In genomic region chr2:73947412-73948018, GRCh38 we compare ENCODE assay signal across 22 cellular contexts. TPM values are rescaled to one million over a fixed set of nuclear protein-coding genes. Genes with fewer than 3 reads are reported as not detected.
DNase-seq lines count a peak whose midpoint lies in the region; ATAC-seq, FAIRE-seq and TF ChIP-seq lines count a peak whose summit lies in the region.
"Had no signal": no experiment of that assay in that cellular context is flagged by ENCODE, and none has a peak within 500 bp of the region (broad histone marks: within the 10 kb centered on the region; RNA-seq: fewer than 3 reads in every experiment).

No MANE protein-coding gene starts in this region.

- no peak overlapping the region for H2AFZ ChIP-seq in astrocyte (ENCODE audit: low read depth, low read length)

- in situ Hi-C loops in G401 (cut with HindIII; ENCODE audit: low sequenced_read_pairs) = no loop called here

- H3K36me3 ChIP-seq in astrocyte (ENCODE audit: insufficient read depth, low read length) = peaks cover 25% of the 10 kb centered on the region
- H3K36me3 ChIP-seq in naive thymus-derived CD4-positive, alpha-beta T cell (ENCODE audit: control insufficient read depth in 2 of 3, insufficient read depth in 3 of 3, low read length in 3 of 3) = peaks cover 20 to 36% (median 26%) of the 10 kb centered on the region in 3 experiments

- H3K27me3 Mint-ChIP-seq in astrocyte (ENCODE audit: low read depth, unreplicated experiment) = no peaks in the 10 kb centered on the region
- H3K27me3 Mint-ChIP-seq in naive thymus-derived CD4-positive, alpha-beta T cell = no peaks in the 10 kb centered on the region
- H3K27me3 Mint-ChIP-seq: CD4-positive, alpha-beta memory T cell had no signal

- CTCF ChIA-PET in naive thymus-derived CD4-positive, alpha-beta T cell (lab: Charles Lee) = no interaction called here

- ATAC-seq in naive thymus-derived CD4-positive, alpha-beta T cell = no peak
- ATAC-seq: K562 had no signal

- POLR2A ChIA-PET in naive thymus-derived CD4-positive, alpha-beta T cell (lab: Charles Lee) = interaction anchor here (1.0 to 2.3 kb wide), 2 partner anchors 13 to 39 kb away, joined by 3 to 8 read pairs; no protein-coding TSS in a partner anchor

- peaks cover 33% of the 10 kb centered on the region for H3K36me3 Mint-ChIP-seq in astrocyte (ENCODE audit: low read depth, unreplicated experiment)
- H3K36me3 Mint-ChIP-seq in naive thymus-derived CD4-positive, alpha-beta T cell = peaks cover 17 to 37% (median 26%) of the 10 kb centered on the region in 5 donors

- H3K4me2 ChIP-seq in astrocyte (ENCODE audit: low read length) = no peak overlapping the region

- H3K9me3 ChIP-seq in astrocyte (ENCODE audit: insufficient read depth, low read depth, low read length) = no peaks in the 10 kb centered on the region
- H3K9me3 ChIP-seq in naive thymus-derived CD4-positive, alpha-beta T cell (ENCODE audit: control insufficient read depth in 2 of 3, low read length in 3 of 3) = no peaks in the 10 kb centered on the region
- H3K9me3 ChIP-seq: HAP-1 had no signal

- no peak for FAIRE-seq in astrocyte (lab: Jason Lieb, UNC)
- FAIRE-seq in frontal cortex (lab: Jason Lieb, UNC) = no peak
- FAIRE-seq: K562 had no signal

- peaks cover 93% of the 10 kb centered on the region for H4K20me1 ChIP-seq in astrocyte (ENCODE audit: insufficient read depth, low read length)

- H3K4me1 ChIP-seq in astrocyte (ENCODE audit: insufficient read depth, low read length) = peaks cover 4% of the 10 kb centered on the region
- peaks cover 0 to 75% of the 10 kb centered on the region in 2 donors for H3K4me1 ChIP-seq in naive thymus-derived CD4-positive, alpha-beta T cell (ENCODE audit: control insufficient read depth in 2 of 2, insufficient read depth in 2 of 2, low read length in 2 of 2)
- H3K4me1 ChIP-seq: HAP-1 had no signal

- peaks cover 2% of the 10 kb centered on the region for H3K9me3 Mint-ChIP-seq in astrocyte (ENCODE audit: unreplicated experiment)
- no peaks in the 10 kb centered on the region for H3K9me3 Mint-ChIP-seq in naive thymus-derived CD4-positive, alpha-beta T cell
- H3K9me3 Mint-ChIP-seq: CD4-positive, alpha-beta memory T cell had no signal

- no peaks in the 10 kb centered on the region for H3K27me3 ChIP-seq in astrocyte (ENCODE audit: insufficient read depth, low read length)
- H3K27me3 ChIP-seq in naive thymus-derived CD4-positive, alpha-beta T cell (ENCODE audit: control insufficient read depth in 2 of 2, insufficient read depth in 2 of 2, low read length in 2 of 2) = no peaks in the 10 kb centered on the region

- H3K27ac Mint-ChIP-seq in astrocyte (ENCODE audit: unreplicated experiment) = peak overlapping the region; percentile 13
- peak overlapping the region in 8 of 9 donors; percentile 61 to 96 (median 86) for H3K27ac Mint-ChIP-seq in naive thymus-derived CD4-positive, alpha-beta T cell

- H3K4me3 Mint-ChIP-seq in astrocyte (ENCODE audit: unreplicated experiment) = no peak overlapping the region
- H3K4me3 Mint-ChIP-seq in naive thymus-derived CD4-positive, alpha-beta T cell = peak overlapping the region in 4 of 10 donors; percentile 17 to 83 (median 69)

- H3K9ac ChIP-seq in astrocyte (ENCODE audit: low read length) = no peak overlapping the region

- peaks cover 37% of the 10 kb centered on the region for H3K79me2 ChIP-seq in astrocyte (ENCODE audit: insufficient read depth, low read length)

- no peak overlapping the region for H3K27ac ChIP-seq in astrocyte (ENCODE audit: low read depth, low read length)
- H3K27ac ChIP-seq in naive thymus-derived CD4-positive, alpha-beta T cell (ENCODE audit: low read depth, low read length) = peak overlapping the region; percentile 46
- H3K27ac ChIP-seq: 22Rv1 had no signal

- intact Hi-C loops in naive thymus-derived CD4-positive, alpha-beta T cell (cut with micrococcal nuclease) = loop anchor here in 1 of 2 donors (2.0 kb wide), 3 partner anchors 21 to 55 kb away; partner anchors contain the start of gene DGUOK

- peaks cover 17% of the 10 kb centered on the region for H3K4me1 Mint-ChIP-seq in astrocyte (ENCODE audit: low read depth, unreplicated experiment)
- peaks cover 61 to 98% (median 87%) of the 10 kb centered on the region in 7 donors for H3K4me1 Mint-ChIP-seq in naive thymus-derived CD4-positive, alpha-beta T cell

- TF ChIP-seq CTCF in astrocyte (IDR thresholded peaks at IDR 0.05; ENCODE audit: insufficient read depth, low read depth, low read length) = no peak

- DNase-seq in NOMO-1 treated with DMSO at 0.1 percent for 48 hours (lab: John Stamatoyannopoulos, UW; ENCODE audit: unreplicated experiment) = peak; percentile 36
- DNase-seq in NOMO-1 treated with dmso at 0.1 percent for 144 hours (lab: John Stamatoyannopoulos, UW; ENCODE audit: unreplicated experiment) = no peak
- peak; percentile 87 for DNase-seq in G401 (ENCODE audit: low spot score)
- no peak for DNase-seq in astrocyte (ENCODE audit: low read depth)
- DNase-seq in naive thymus-derived CD4-positive, alpha-beta T cell = no peak
- no peak for DNase-seq in frontal cortex (ENCODE audit: low spot score in 2 of 2)
- no peak for DNase-seq in DMS79 (lab: John Stamatoyannopoulos, UW)
- no peak for DNase-seq in effector CD8-positive, alpha-beta T cell (lab: John Stamatoyannopoulos, UW)
- DNase-seq: AML-193; Calu3; CD4-positive, alpha-beta memory T cell; EL; NCI-H1105; NCI-H1694; NCI-H748 treated with DMSO at 0.1 percent for 48 hours; NK-92 treated with Interleukin-12 subunit alpha and Interleukin-12 subunit beta, amount 100 ng/mL, for 24 hours; OCI-M1; SHP77 had no signal

- H3K4me3 ChIP-seq in astrocyte (ENCODE audit: insufficient read depth, low read depth, low read length) = no peak overlapping the region
- no peak overlapping the region for H3K4me3 ChIP-seq in naive thymus-derived CD4-positive, alpha-beta T cell (ENCODE audit: low read length)
- H3K4me3 ChIP-seq: HAP-1, K562 had no signal

RNA-seq across cellular contexts. Expression of gene DGUOK, which starts 20.8 kb away (rescaled TPM):
- total RNA-seq in G401 (2014; rRNA removed; shearing (Covaris generic)) = 57.2 and 68.9 TPM in 2 replicates
- total RNA-seq in astrocyte = 84.8 and 86.3 TPM in 2 replicates
- 10 to 100 TPM; 43.1 to 73.9 (median 65.8) TPM for total RNA-seq in naive thymus-derived CD4-positive, alpha-beta T cell
- 100 to 1,000 TPM; 207 to 220 TPM for polyA plus RNA-seq in naive thymus-derived CD4-positive, alpha-beta T cell
- 51.0 TPM for total RNA-seq in frontal cortex

RNA-seq across cellular contexts. Expression of gene TET3, which starts 37.2 kb away (rescaled TPM):
- 2.0 and 3.7 TPM in 2 replicates for total RNA-seq in G401 (2014; rRNA removed; shearing (Covaris generic))
- total RNA-seq in astrocyte (32.8 and 39.9 TPM in 2 replicates), frontal cortex (15.9 TPM)
- total RNA-seq in naive thymus-derived CD4-positive, alpha-beta T cell = 10 to 100 TPM; 19.1 to 38.6 (median 28.6) TPM
- 1 to 10 TPM in 1 of 2 donors, under 1 TPM in 1; 0.77 to 1.1 TPM for polyA plus RNA-seq in naive thymus-derived CD4-positive, alpha-beta T cell

RNA-seq across cellular contexts. Expression of gene ACTG2, which starts 54.7 kb away (rescaled TPM):
- total RNA-seq in G401 (2014; rRNA removed; shearing (Covaris generic)) = not detected in 2 replicates
- total RNA-seq in astrocyte (298 and 540 TPM in 2 replicates), frontal cortex (0.82 TPM)
- not detected for total RNA-seq in naive thymus-derived CD4-positive, alpha-beta T cell
- polyA plus RNA-seq in naive thymus-derived CD4-positive, alpha-beta T cell = not detected
- total RNA-seq: Calu3; CD4-positive, alpha-beta memory T cell; NCI-H460 had no signal
- polyA plus RNA-seq: CD4-positive, alpha-beta memory T cell had no signal

Comparison
In these comparisons a context has a peak if more than half of its experiments do, and no peak if none do; other contexts are left out.
1. DNase-seq: peak in NOMO-1 treated with DMSO at 0.1 percent for 48 hours (single experiment) and G401 (single experiment); none in NOMO-1 treated with dmso at 0.1 percent for 144 hours (single experiment), astrocyte (single experiment), naive thymus-derived CD4-positive, alpha-beta T cell (0 of 9), frontal cortex (0 of 2), DMS79 (single experiment) and effector CD8-positive, alpha-beta T cell (single experiment).
2. RNA of gene ACTG2, which starts 54.7 kb away (total RNA-seq): 298 to 540 TPM in astrocyte; 0.82 TPM in frontal cortex (single experiment), not detected in G401 and not detected in naive thymus-derived CD4-positive, alpha-beta T cell; every median in the first group is over 100 times any median in the second.